ENCODE assay signal across 10 cellular contexts in genomic region chr9:79610019-79610760, GRCh38. TPM values are rescaled to one million over a fixed set of nuclear protein-coding genes. Genes with fewer than 3 reads are reported as not detected.
DNase-seq lines count a peak whose midpoint lies in the region; ATAC-seq and TF ChIP-seq lines count a peak whose summit lies in the region.
"Had no signal": no experiment of that assay in that cellular context is flagged by ENCODE, and none has a peak within 500 bp of the region (broad histone marks: within the 10 kb centered on the region; RNA-seq: fewer than 3 reads in every experiment).

No MANE protein-coding gene starts in this region.

- 70 to 95% methylated on average over 7 of the region's 7 CpGs for WGBS in testis, 2 donors

- TF ChIP-seq POLR2A in testis (IDR thresholded peaks at IDR 0.05): no peak

- H3K27ac ChIP-seq in AG04450 (ENCODE audit: low read depth, low read length): peak overlapping the region; percentile 66
- no peak overlapping the region for H3K27ac ChIP-seq in HEK293 (ENCODE audit: extremely low read depth, low read depth, low read length)
- no peak overlapping the region for H3K27ac ChIP-seq in testis
- H3K27ac ChIP-seq: hepatocyte had no signal

- H3K36me3 ChIP-seq in HEK293 (ENCODE audit: control insufficient read depth in 2 of 2, insufficient read depth in 1 of 2, low read length in 2 of 2) (peaks cover 0 to 18% of the 10 kb centered on the region in 2 experiments; a peak in 1 of 3 replicates), kidney epithelial cell (ENCODE audit: control insufficient read depth, insufficient read depth, low read length) (no peaks in the 10 kb centered on the region), testis (ENCODE audit: low read depth, missing control alignments) (no peaks in the 10 kb centered on the region)

- TF ChIP-seq CTCF in AG04450 (IDR thresholded peaks at IDR 0.05; ENCODE audit: low read depth, low read length) (no peak), HEK293 (tag by site-specific recombination; IDR thresholded peaks at IDR 0.05) (no peak), kidney epithelial cell (IDR thresholded peaks at IDR 0.05; ENCODE audit: insufficient read depth, low read length, poor library complexity, severe bottlenecking) (no peak), testis (IDR thresholded peaks at IDR 0.05) (no peak)

- H3K27me3 ChIP-seq in AG04450 (ENCODE audit: control insufficient read depth, insufficient read depth, low read length): no peaks in the 10 kb centered on the region
- H3K27me3 ChIP-seq in kidney epithelial cell (ENCODE audit: control insufficient read depth, insufficient read depth, low read length): no peaks in the 10 kb centered on the region
- no peaks in the 10 kb centered on the region for H3K27me3 ChIP-seq in testis
- H3K27me3 ChIP-seq: hepatocyte had no signal

- H3K4me3 ChIP-seq in AG04450 (ENCODE audit: low read depth, low read length): no peak overlapping the region
- H3K4me3 ChIP-seq in HEK293 (ENCODE audit: low read depth, low read length): no peak overlapping the region
- H3K4me3 ChIP-seq in kidney epithelial cell (ENCODE audit: low read depth, low read length): no peak overlapping the region
- no peak overlapping the region for H3K4me3 ChIP-seq in testis
- H3K4me3 ChIP-seq: hepatocyte, mucosa of descending colon had no signal

- POLR2A ChIA-PET in AG04450 (lab: Yijun Ruan, JAX): interaction anchor here (1.4 to 2.1 kb wide), 2 partner anchors 39 to 75 kb away, joined by 8 to 21 read pairs; partner anchors contain the start of gene TLE4
- POLR2A ChIA-PET in HEK293 (lab: Yijun Ruan, JAX): interaction anchor here (1.0 kb wide), 1 partner anchor 36 kb away, joined by 3 read pairs; no protein-coding TSS in a partner anchor

- intact Hi-C loops in testis (cut with DNase I; ENCODE audit: low total_unique reads): no loop called here

- H3K4me1 ChIP-seq in HEK293 (ENCODE audit: control insufficient read depth, insufficient read depth, low read length) (no peaks in the 10 kb centered on the region), testis (peaks cover 18% of the 10 kb centered on the region)

- DNase-seq in AG04450 (ENCODE audit: low read depth, low spot score) (no peak), kidney epithelial cell (ENCODE audit: low read depth) (peak; percentile 53), testis (no peak), cerebellar nuclear complex (lab: John Stamatoyannopoulos, UW) (no peak), HUDEP-2 (lab: John Stamatoyannopoulos, UW; ENCODE audit: unreplicated experiment in 76 of 76) (no peak)
- DNase-seq: mucosa of descending colon had no signal

- ATAC-seq in SK-N-SH treated with all-trans-retinoic acid at 6 μM for 48 hours (peak; percentile 79), HG03095 (IDR thresholded peaks at IDR 0.05; ENCODE audit: unreplicated experiment) (no peak)
- ATAC-seq: mucosa of descending colon had no signal

- CTCF ChIA-PET in AG04450 (lab: Charles Lee): no interaction called here
- CTCF ChIA-PET in HEK293 (lab: Yijun Ruan, JAX): no interaction called here

- H3K9me3 ChIP-seq in AG04450 (ENCODE audit: control insufficient read depth, insufficient read depth, low read length) (no peaks in the 10 kb centered on the region), HEK293 (ENCODE audit: control insufficient read depth, insufficient read depth, low read depth, low read length) (no peaks in the 10 kb centered on the region), testis (no peaks in the 10 kb centered on the region)
- H3K9me3 ChIP-seq: mucosa of descending colon had no signal

TF ChIP-seq in HEK293, 187 proteins besides CTCF, POLR2A, EP300 and RAD21 (continues in another document):
- TF ChIP-seq, protein P1, sequence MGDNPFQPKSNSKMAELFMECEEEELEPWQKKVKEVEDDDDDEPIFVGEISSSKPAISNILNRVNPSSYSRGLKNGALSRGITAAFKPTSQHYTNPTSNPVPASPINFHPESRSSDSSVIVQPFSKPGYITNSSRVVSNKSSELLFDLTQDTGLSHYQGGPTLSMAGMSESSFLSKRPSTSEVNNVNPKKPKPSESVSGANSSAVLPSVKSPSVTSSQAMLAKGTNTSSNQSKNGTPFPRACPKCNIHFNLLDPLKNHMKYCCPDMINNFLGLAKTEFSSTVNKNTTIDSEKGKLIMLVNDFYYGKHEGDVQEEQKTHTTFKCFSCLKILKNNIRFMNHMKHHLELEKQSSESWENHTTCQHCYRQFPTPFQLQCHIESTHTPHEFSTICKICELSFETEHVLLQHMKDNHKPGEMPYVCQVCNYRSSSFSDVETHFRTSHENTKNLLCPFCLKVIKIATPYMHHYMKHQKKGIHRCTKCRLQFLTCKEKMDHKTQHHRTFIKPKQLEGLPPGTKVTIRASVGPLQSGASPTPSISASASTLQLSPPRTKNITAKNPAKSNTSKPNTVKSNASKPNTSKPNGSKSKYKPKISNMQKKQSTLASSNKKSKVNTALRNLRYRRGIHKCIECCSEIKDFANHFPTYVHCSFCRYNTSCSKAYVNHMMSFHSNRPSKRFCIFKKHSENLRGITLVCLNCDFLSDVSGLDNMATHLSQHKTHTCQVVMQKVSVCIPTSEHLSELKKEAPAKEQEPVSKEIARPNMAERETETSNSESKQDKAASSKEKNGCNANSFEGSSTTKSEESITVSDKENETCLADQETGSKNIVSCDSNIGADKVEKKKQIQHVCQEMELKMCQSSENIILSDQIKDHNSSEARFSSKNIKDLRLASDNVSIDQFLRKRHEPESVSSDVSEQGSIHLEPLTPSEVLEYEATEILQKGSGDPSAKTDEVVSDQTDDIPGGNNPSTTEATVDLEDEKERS (tag by site-specific recombination; IDR thresholded peaks at IDR 0.05): no peak
- TF ChIP-seq ZNF473 (tag by site-specific recombination; IDR thresholded peaks at IDR 0.05) (no peak), ZNF221 (tag by site-specific recombination; IDR thresholded peaks at IDR 0.05; ENCODE audit: borderline replicate concordance) (no peak)
- TF ChIP-seq, protein P2, sequence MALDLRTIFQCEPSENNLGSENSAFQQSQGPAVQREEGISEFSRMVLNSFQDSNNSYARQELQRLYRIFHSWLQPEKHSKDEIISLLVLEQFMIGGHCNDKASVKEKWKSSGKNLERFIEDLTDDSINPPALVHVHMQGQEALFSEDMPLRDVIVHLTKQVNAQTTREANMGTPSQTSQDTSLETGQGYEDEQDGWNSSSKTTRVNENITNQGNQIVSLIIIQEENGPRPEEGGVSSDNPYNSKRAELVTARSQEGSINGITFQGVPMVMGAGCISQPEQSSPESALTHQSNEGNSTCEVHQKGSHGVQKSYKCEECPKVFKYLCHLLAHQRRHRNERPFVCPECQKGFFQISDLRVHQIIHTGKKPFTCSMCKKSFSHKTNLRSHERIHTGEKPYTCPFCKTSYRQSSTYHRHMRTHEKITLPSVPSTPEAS (tag by site-specific recombination; IDR thresholded peaks at IDR 0.05): no peak

TF ChIP-seq in SK-N-SH treated with all-trans-retinoic acid at 6 μM for 48 hours, 23 proteins besides CTCF, POLR2A, EP300 and RAD21 (continues in another document):
- TF ChIP-seq ESRRG (CRISPR knock-in tag; IDR thresholded peaks at IDR 0.05) (no peak), ZFP30 (CRISPR knock-in tag; IDR thresholded peaks at IDR 0.05) (no peak), OSR1 (CRISPR knock-in tag; IDR thresholded peaks at IDR 0.05) (no peak), ZC3H10 (CRISPR knock-in tag; IDR thresholded peaks at IDR 0.05) (peak; percentile 96), RARB (CRISPR knock-in tag; IDR thresholded peaks at IDR 0.05) (peak; percentile 83), ZNF8 (CRISPR knock-in tag; IDR thresholded peaks at IDR 0.05) (no peak), ZNF70 (CRISPR knock-in tag; IDR thresholded peaks at IDR 0.05) (no peak)
- TF ChIP-seq, protein P3, sequence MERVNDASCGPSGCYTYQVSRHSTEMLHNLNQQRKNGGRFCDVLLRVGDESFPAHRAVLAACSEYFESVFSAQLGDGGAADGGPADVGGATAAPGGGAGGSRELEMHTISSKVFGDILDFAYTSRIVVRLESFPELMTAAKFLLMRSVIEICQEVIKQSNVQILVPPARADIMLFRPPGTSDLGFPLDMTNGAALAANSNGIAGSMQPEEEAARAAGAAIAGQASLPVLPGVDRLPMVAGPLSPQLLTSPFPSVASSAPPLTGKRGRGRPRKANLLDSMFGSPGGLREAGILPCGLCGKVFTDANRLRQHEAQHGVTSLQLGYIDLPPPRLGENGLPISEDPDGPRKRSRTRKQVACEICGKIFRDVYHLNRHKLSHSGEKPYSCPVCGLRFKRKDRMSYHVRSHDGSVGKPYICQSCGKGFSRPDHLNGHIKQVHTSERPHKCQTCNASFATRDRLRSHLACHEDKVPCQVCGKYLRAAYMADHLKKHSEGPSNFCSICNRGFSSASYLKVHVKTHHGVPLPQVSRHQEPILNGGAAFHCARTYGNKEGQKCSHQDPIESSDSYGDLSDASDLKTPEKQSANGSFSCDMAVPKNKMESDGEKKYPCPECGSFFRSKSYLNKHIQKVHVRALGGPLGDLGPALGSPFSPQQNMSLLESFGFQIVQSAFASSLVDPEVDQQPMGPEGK (CRISPR knock-in tag; IDR thresholded peaks at IDR 0.05; ENCODE audit: borderline replicate concordance): peak; percentile 76; the same call in 1 of the 2 replicates
- TF ChIP-seq, protein P4, sequence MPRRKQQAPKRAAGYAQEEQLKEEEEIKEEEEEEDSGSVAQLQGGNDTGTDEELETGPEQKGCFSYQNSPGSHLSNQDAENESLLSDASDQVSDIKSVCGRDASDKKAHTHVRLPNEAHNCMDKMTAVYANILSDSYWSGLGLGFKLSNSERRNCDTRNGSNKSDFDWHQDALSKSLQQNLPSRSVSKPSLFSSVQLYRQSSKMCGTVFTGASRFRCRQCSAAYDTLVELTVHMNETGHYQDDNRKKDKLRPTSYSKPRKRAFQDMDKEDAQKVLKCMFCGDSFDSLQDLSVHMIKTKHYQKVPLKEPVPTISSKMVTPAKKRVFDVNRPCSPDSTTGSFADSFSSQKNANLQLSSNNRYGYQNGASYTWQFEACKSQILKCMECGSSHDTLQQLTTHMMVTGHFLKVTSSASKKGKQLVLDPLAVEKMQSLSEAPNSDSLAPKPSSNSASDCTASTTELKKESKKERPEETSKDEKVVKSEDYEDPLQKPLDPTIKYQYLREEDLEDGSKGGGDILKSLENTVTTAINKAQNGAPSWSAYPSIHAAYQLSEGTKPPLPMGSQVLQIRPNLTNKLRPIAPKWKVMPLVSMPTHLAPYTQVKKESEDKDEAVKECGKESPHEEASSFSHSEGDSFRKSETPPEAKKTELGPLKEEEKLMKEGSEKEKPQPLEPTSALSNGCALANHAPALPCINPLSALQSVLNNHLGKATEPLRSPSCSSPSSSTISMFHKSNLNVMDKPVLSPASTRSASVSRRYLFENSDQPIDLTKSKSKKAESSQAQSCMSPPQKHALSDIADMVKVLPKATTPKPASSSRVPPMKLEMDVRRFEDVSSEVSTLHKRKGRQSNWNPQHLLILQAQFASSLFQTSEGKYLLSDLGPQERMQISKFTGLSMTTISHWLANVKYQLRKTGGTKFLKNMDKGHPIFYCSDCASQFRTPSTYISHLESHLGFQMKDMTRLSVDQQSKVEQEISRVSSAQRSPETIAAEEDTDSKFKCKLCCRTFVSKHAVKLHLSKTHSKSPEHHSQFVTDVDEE (CRISPR knock-in tag; IDR thresholded peaks at IDR 0.05): peak; percentile 95

RNA-seq across cellular contexts. Expression of gene TLE4, which starts 38.4 kb away (rescaled TPM):
- polyA plus RNA-seq in AG04450 (2011; rRNA removed) (42.2 and 53.4 TPM in 2 replicates), testis (ENCODE audit: insufficient read depth, low read depth, low replicate concordance) (292 TPM)
- polyA minus RNA-seq in AG04450 (2011; rRNA and poly(A)+ RNA removed): 114 and 117 TPM in 2 replicates
- total RNA-seq in kidney epithelial cell (12.7 and 17.2 TPM in 2 replicates), testis (100 to 1,000 TPM; 223 to 311 TPM)

Comparison
In these comparisons a context has a peak if more than half of its experiments do, and no peak if none do; other contexts are left out.
1. RNA of gene TLE4, which starts 38.4 kb away (total RNA-seq): 223 to 311 TPM in testis; 12.7 to 17.2 TPM in kidney epithelial cell; every median in the first group is over 10 times any median in the second.